In the genomic region with DNA sequence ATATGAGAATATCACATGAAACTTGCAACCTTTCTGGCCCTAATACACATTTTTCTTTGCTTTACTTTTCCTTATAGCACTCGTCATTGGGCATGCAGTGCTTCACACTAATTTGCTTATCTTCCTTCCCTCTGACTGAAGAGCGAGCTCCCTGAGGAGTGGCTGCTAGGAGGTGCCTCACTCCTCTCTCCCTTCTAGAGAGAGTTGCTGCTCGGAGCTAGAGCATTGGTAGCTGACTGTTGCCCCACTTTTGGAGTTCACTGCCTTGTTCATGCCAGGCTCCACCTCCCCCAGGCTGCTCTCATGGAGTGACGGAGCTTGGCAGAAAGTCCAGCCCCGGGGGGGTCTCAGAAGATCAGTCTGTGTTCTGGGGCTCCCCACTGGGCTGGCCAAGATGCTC, we compare ENCODE assay signal across 5 cellular contexts.
"Had no signal": no experiment of that assay in that cellular context is flagged by ENCODE, and none has a peak within 500 bp of the region (broad histone marks: within the 10 kb centered on the region; RNA-seq: fewer than 3 reads in every experiment).

No MANE protein-coding gene starts in this region.

- H3K4me3 ChIP-seq: K562 had no signal

- ATAC-seq: HepG2, K562 had no signal

- H3K27ac ChIP-seq: HL-60 had no signal

- DNase-seq: IMR-90, KBM-7 had no signal
